8 cellular contexts compared by ENCODE assay signal in the genomic region with DNA sequence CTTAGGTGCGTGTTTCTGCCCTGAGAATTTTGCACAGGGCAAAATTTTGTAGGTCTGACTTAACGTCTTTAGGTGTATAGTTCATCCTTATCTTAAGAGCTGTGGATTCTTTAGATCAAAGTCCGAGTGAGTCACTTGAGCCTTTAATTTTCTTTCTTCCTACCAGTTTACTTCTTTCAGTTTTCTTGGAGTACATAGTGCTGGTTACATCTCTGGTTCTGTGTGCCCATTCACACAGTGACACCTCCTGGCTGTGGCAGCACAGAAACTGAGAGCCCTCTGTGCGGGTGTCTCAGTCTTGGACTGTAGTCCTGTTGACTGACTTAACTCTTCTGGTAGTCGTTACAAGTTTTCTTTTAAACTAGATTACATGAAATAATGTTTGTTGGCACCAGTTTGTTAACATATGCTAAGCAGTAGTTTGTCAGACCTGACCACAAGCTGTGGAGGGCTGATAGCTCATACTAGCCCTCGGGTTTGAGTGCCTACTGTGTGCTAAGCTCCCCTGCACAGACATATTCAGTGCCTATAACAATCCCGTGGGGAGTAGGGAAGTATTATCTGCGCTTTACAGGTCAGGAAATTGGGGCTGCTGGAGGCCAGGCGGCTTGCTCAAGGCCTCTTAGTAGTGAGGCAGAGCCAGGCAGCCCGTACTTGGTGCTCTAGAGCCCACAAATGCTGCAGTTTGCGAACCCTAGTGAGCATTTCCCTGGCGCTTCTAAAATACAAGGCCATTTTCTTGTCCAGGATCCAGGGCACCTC. TPM values are rescaled to one million over a fixed set of nuclear protein-coding genes. Genes with fewer than 3 reads are reported as not detected.
A peak's percentile ranks its signal among the peaks of the same experiment; 100 is the strongest.
DNase-seq lines count a peak whose midpoint lies in the region; ATAC-seq and TF ChIP-seq lines count a peak whose summit lies in the region.

No MANE protein-coding gene starts in this region.

- ATAC-seq in GM21723 (IDR thresholded peaks at IDR 0.05; ENCODE audit: unreplicated experiment) (peak; percentile 43), HG02852 (IDR thresholded peaks at IDR 0.05; ENCODE audit: unreplicated experiment) (no peak), HG03097 (IDR thresholded peaks at IDR 0.05; ENCODE audit: low FRiP score, unreplicated experiment) (no peak)
- ATAC-seq in activated naive CD8-positive, alpha-beta T cell treated with anti-CD3 and anti-CD28 coated beads, Interleukin-2, amount 50 U/mL, for 24 hours: peak; percentile 49

- peak overlapping the region; percentile 96 for H3K4me2 ChIP-seq in skeletal muscle satellite cell (ENCODE audit: low read length)

- DNase-seq in CD1c-positive myeloid dendritic cell (ENCODE audit: extremely low spot score): peak; percentile 43
- DNase-seq in Peyer's patch: peak; percentile 43 to 80 (median 67)
- DNase-seq in activated naive CD8-positive, alpha-beta T cell treated with anti-CD3 and anti-CD28 coated beads, Interleukin-2, amount 50 U/mL, for 24 hours: peak; percentile 55
- no peak for DNase-seq in iPS DF 6.9 (ENCODE audit: low read depth, low spot score)

- H3K9me3 Mint-ChIP-seq in activated naive CD8-positive, alpha-beta T cell treated with anti-CD3 and anti-CD28 coated beads, Interleukin-2, amount 50 U/mL, for 24 hours: no peaks in the 10 kb centered on the region

- H3K36me3 ChIP-seq in Peyer's patch (no peaks in the 10 kb centered on the region), iPS DF 6.9 (ENCODE audit: control insufficient read depth, insufficient read depth, low read length) (no peaks in the 10 kb centered on the region), skeletal muscle satellite cell (ENCODE audit: insufficient read depth, low read length) (no peaks in the 10 kb centered on the region)

- WGBS in iPS DF 6.9 (ENCODE audit: insufficient coverage, insufficient read length): no CpG with 5 or more reads among the region's 12 CpGs

- H3K4me1 ChIP-seq in Peyer's patch (peaks cover 0 to 29% (median 6%) of the 10 kb centered on the region in 4 donors), iPS DF 6.9 (ENCODE audit: control insufficient read depth, insufficient read depth, low read length) (peaks cover 10% of the 10 kb centered on the region), skeletal muscle satellite cell (ENCODE audit: control insufficient read depth, insufficient read depth, low read length) (peaks cover 60% of the 10 kb centered on the region)

- H3K9ac ChIP-seq in skeletal muscle satellite cell (ENCODE audit: low read depth, low read length): peak overlapping the region; percentile 86

- H3K9me3 ChIP-seq in Peyer's patch (no peaks in the 10 kb centered on the region), iPS DF 6.9 (ENCODE audit: control insufficient read depth, insufficient read depth, low read length) (no peaks in the 10 kb centered on the region), skeletal muscle satellite cell (replicated peaks; ENCODE audit: low read length) (no peaks in the 10 kb centered on the region)

- H3K27me3 Mint-ChIP-seq in activated naive CD8-positive, alpha-beta T cell treated with anti-CD3 and anti-CD28 coated beads, Interleukin-2, amount 50 U/mL, for 24 hours: no peaks in the 10 kb centered on the region

- peaks cover 81% of the 10 kb centered on the region for H3K4me1 Mint-ChIP-seq in activated naive CD8-positive, alpha-beta T cell treated with anti-CD3 and anti-CD28 coated beads, Interleukin-2, amount 50 U/mL, for 24 hours

- H3K4me3 ChIP-seq in Peyer's patch (peak overlapping the region; percentile 83 to 95 (median 90)), iPS DF 6.9 (ENCODE audit: low read length) (peak overlapping the region; percentile 74; the same call in 1 of the 2 replicates), skeletal muscle satellite cell (ENCODE audit: low read length) (peak overlapping the region; percentile 86)

- peak overlapping the region; percentile 89 for H3K27ac Mint-ChIP-seq in activated naive CD8-positive, alpha-beta T cell treated with anti-CD3 and anti-CD28 coated beads, Interleukin-2, amount 50 U/mL, for 24 hours

- peak in 5 of 6 experiments; percentile 5 to 69 (median 56) for TF ChIP-seq CTCF in Peyer's patch (IDR thresholded peaks at IDR 0.05)

- peaks cover 11% of the 10 kb centered on the region for H3K36me3 Mint-ChIP-seq in activated naive CD8-positive, alpha-beta T cell treated with anti-CD3 and anti-CD28 coated beads, Interleukin-2, amount 50 U/mL, for 24 hours (ENCODE audit: low read depth)

- H3K4me3 Mint-ChIP-seq in activated naive CD8-positive, alpha-beta T cell treated with anti-CD3 and anti-CD28 coated beads, Interleukin-2, amount 50 U/mL, for 24 hours: peak overlapping the region; percentile 92

- H3K27me3 ChIP-seq in Peyer's patch: no peaks in the 10 kb centered on the region
- H3K27me3 ChIP-seq in iPS DF 6.9 (ENCODE audit: control insufficient read depth, insufficient read depth, low read length): no peaks in the 10 kb centered on the region
- no peaks in the 10 kb centered on the region for H3K27me3 ChIP-seq in skeletal muscle satellite cell (ENCODE audit: control insufficient read depth, insufficient read depth, low read length)

- H3K27ac ChIP-seq in Peyer's patch: peak overlapping the region; percentile 84 to 95 (median 94)
- no peak overlapping the region for H3K27ac ChIP-seq in iPS DF 6.9 (ENCODE audit: low read length)

- peak; percentile 13 to 34 for TF ChIP-seq POLR2A in Peyer's patch (IDR thresholded peaks at IDR 0.05)

RNA-seq across cellular contexts. Expression of gene GATAD2A, which starts 1.6 kb away (rescaled TPM):
- total RNA-seq in Peyer's patch: 10 to 100 TPM; 67.8 to 99.9 (median 79.8) TPM
- 61.4 and 71.2 TPM in 2 replicates for total RNA-seq in skeletal muscle satellite cell (2012; rRNA removed)

Comparison
In these comparisons a context has a peak if more than half of its experiments do, and no peak if none do; other contexts are left out.
1. ATAC-seq: peak in GM21723 (single experiment) and activated naive CD8-positive, alpha-beta T cell treated with anti-CD3 and anti-CD28 coated beads, Interleukin-2, amount 50 U/mL, for 24 hours (single experiment); none in HG02852 (single experiment) and HG03097 (single experiment).
2. Peak in every context shown above with its lines, with median percentiles within 50 percentile points of each other: H3K4me3 ChIP-seq.